Comparison of ENCODE assay signal across 25 cellular contexts in genomic region chr4:76981649-76982048, GRCh38. TPM values are rescaled to one million over a fixed set of nuclear protein-coding genes. Genes with fewer than 3 reads are reported as not detected.
DNase-seq lines count a peak whose midpoint lies in the region; ATAC-seq and TF ChIP-seq lines count a peak whose summit lies in the region.
"Had no signal": no experiment of that assay in that cellular context is flagged by ENCODE, and none has a peak within 500 bp of the region (broad histone marks: within the 10 kb centered on the region; RNA-seq: fewer than 3 reads in every experiment).

No MANE protein-coding gene starts in this region.

- H3K4me1 ChIP-seq in CD4-positive, alpha-beta memory T cell (ENCODE audit: insufficient read depth, low read length) = peaks cover 75% of the 10 kb centered on the region
- H3K4me1 ChIP-seq in fibroblast of lung (ENCODE audit: control insufficient read depth, extremely low read depth, insufficient read depth, low read length) = peaks cover 44% of the 10 kb centered on the region
- H3K4me1 ChIP-seq in neuronal stem cell (ENCODE audit: control insufficient read depth in 2 of 2, insufficient read depth in 1 of 2, low read depth in 1 of 2, low read length in 2 of 2) = peaks cover 26 to 27% of the 10 kb centered on the region in 2 donors

- intact Hi-C loops in CD4-positive, alpha-beta memory T cell (cut with micrococcal nuclease) = loop anchor here (10.0 kb wide), 1 partner anchor 1467 kb away; the partner anchor contains the start of genes RCHY1 and THAP6

- H4K8ac ChIP-seq in neuronal stem cell (ENCODE audit: low read depth, low read length) = no peak overlapping the region

- no peak overlapping the region for H2BK15ac ChIP-seq in neuronal stem cell (ENCODE audit: low read length)

- peaks cover 0 to 4% of the 10 kb centered on the region in 2 donors for H3K36me3 Mint-ChIP-seq in CD4-positive, alpha-beta memory T cell
- H3K36me3 Mint-ChIP-seq in T-helper 17 cell (ENCODE audit: low read depth) (peaks cover 2% of the 10 kb centered on the region), nephron progenitor cell (ENCODE audit: low read depth) (peaks cover 52% of the 10 kb centered on the region)

- peak overlapping the region in 6 of 7 donors; percentile 7 to 61 (median 48) for H3K27ac Mint-ChIP-seq in CD4-positive, alpha-beta memory T cell
- peak overlapping the region; percentile 51 for H3K27ac Mint-ChIP-seq in T-helper 17 cell
- peak overlapping the region; percentile 94 for H3K27ac Mint-ChIP-seq in nephron progenitor cell
- H3K27ac Mint-ChIP-seq: dendritic cell treated with granulocyte-macrophage colony-stimulating factor and Interleukin-4, amounts not matched to agents 40 ng/mL and 50 ng/mL, for 4 days had no signal

- ATAC-seq in T-helper 17 cell (no peak), HG03442 (IDR thresholded peaks at IDR 0.05; ENCODE audit: unreplicated experiment) (no peak)
- ATAC-seq: body of pancreas, HepG2, sciatic nerve had no signal

- H2AFZ ChIP-seq in fibroblast of lung (ENCODE audit: low read length) (no peak overlapping the region), neuronal stem cell (ENCODE audit: low read length) (no peak overlapping the region)

- WGBS in neuronal stem cell (ENCODE audit: extremely low coverage in 2 of 2, insufficient read length in 2 of 2, insufficient replicate concordance in 1 of 2), 2 donors = no CpG with 5 or more reads among the region's 3 CpGs

- H3K18ac ChIP-seq in neuronal stem cell (ENCODE audit: low read length) = no peak overlapping the region

- H3K14ac ChIP-seq in neuronal stem cell (ENCODE audit: low read length) = no peak overlapping the region

- H4K20me1 ChIP-seq in fibroblast of lung (ENCODE audit: control insufficient read depth, extremely low read depth, insufficient read depth, low read length) = no peaks in the 10 kb centered on the region

- H3K9ac ChIP-seq in fibroblast of lung (ENCODE audit: insufficient read depth, low read length) (no peak overlapping the region), neuronal stem cell (ENCODE audit: low read depth, low read length, poor library complexity) (no peak overlapping the region)

- H3K9me3 Mint-ChIP-seq in CD4-positive, alpha-beta memory T cell = peaks cover 0 to 2% (median 0%) of the 10 kb centered on the region in 8 donors
- H3K9me3 Mint-ChIP-seq in nephron progenitor cell = no peaks in the 10 kb centered on the region

- H3K4me3 Mint-ChIP-seq in CD4-positive, alpha-beta memory T cell = peak overlapping the region in 7 of 8 donors; percentile 10 to 88 (median 74)
- H3K4me3 Mint-ChIP-seq in T-helper 17 cell = peak overlapping the region; percentile 45
- no peak overlapping the region for H3K4me3 Mint-ChIP-seq in nephron progenitor cell
- H3K4me3 Mint-ChIP-seq: dendritic cell treated with granulocyte-macrophage colony-stimulating factor and Interleukin-4, amounts not matched to agents 40 ng/mL and 50 ng/mL, for 4 days had no signal

- no peak overlapping the region for H2BK5ac ChIP-seq in neuronal stem cell (ENCODE audit: low read length)

- no peak overlapping the region for H2BK120ac ChIP-seq in neuronal stem cell (ENCODE audit: low read depth, low read length)

- H4K91ac ChIP-seq in neuronal stem cell (ENCODE audit: low read depth, low read length, poor library complexity) = no peak overlapping the region

- peaks cover 84% of the 10 kb centered on the region for H3K79me2 ChIP-seq in fibroblast of lung (ENCODE audit: control insufficient read depth, insufficient read depth, low read length)

- no peaks in the 10 kb centered on the region for H3K36me3 ChIP-seq in CD4-positive, alpha-beta memory T cell (ENCODE audit: insufficient read depth, low read length)
- H3K36me3 ChIP-seq in fibroblast of lung (ENCODE audit: control insufficient read depth, insufficient read depth, low read length) = no peaks in the 10 kb centered on the region
- peaks cover 0 to 6% of the 10 kb centered on the region in 2 donors for H3K36me3 ChIP-seq in neuronal stem cell (replicated peaks in 1 of 2; ENCODE audit: control insufficient read depth in 2 of 2, insufficient read depth in 2 of 2, low read length in 2 of 2)
- H3K36me3 ChIP-seq: left ventricle myocardium inferior, MG63, ovary, tibial nerve had no signal

- no peak overlapping the region for H3K4ac ChIP-seq in neuronal stem cell (ENCODE audit: low read length)

- peaks cover 67 to 97% (median 80%) of the 10 kb centered on the region in 4 donors for H3K4me1 Mint-ChIP-seq in CD4-positive, alpha-beta memory T cell
- H3K4me1 Mint-ChIP-seq in T-helper 17 cell (peaks cover 64% of the 10 kb centered on the region), nephron progenitor cell (peaks cover 94% of the 10 kb centered on the region)

- no peak for DNase-seq in CD4-positive, alpha-beta memory T cell
- DNase-seq in T-helper 17 cell = no peak
- DNase-seq in fibroblast of lung (ENCODE audit: low read depth in 2 of 2) = peak in 1 of 2 donors; percentile 80
- no peak for DNase-seq in nephron progenitor cell
- DNase-seq in nucleus accumbens (lab: John Stamatoyannopoulos, UW) = no peak
- DNase-seq in neuronal stem cell (ENCODE audit: low spot score) = no peak
- no peak for DNase-seq in globus pallidus (ENCODE audit: low spot score)
- DNase-seq: activated CD4-positive, alpha-beta T cell treated with anti-CD3 and anti-CD28 coated beads, Interleukin-2, amount 50 U/mL, for 4 hours; activated naive CD4-positive, alpha-beta T cell treated with anti-CD3 and anti-CD28 coated beads, Interleukin-2, amount 50 U/mL, for 16 hours; activated T-cell treated with anti-CD3 and anti-CD28 coated beads, Interleukin-2, amount 50 U/mL, for 1 hour; body of pancreas; DMS79 treated with DMSO at 0.1 percent for 48 hours; left ventricle myocardium inferior; MG63; NCI-H1436 treated with DMSO at 0.1 percent for 48 hours; NCI-H2171; NCI-H526 treated with DMSO at 0.1 percent for 48 hours; ovary; stimulated activated naive CD4-positive, alpha-beta T cell had no signal

- CTCF ChIA-PET in CD4-positive, alpha-beta memory T cell (lab: Charles Lee; ENCODE audit: partially characterized antibody) = interaction anchor here (1.1 to 1.2 kb wide), 2 partner anchors 17 to 22 kb away, joined by 3 to 4 read pairs; no protein-coding TSS in a partner anchor

- H3K4me2 ChIP-seq in fibroblast of lung (ENCODE audit: extremely low read depth, insufficient read depth, low read length) (peak overlapping the region; percentile 54), neuronal stem cell (ENCODE audit: insufficient read depth, low read length, poor library complexity, severe bottlenecking) (no peak overlapping the region)

- POLR2A ChIA-PET in CD4-positive, alpha-beta memory T cell (lab: Charles Lee; ENCODE audit: partially characterized antibody) = interaction anchor here (0.9 kb wide), 1 partner anchor 31 kb away, joined by 3 read pairs; no protein-coding TSS in a partner anchor

- no peaks in the 10 kb centered on the region for H3K27me3 Mint-ChIP-seq in CD4-positive, alpha-beta memory T cell
- H3K27me3 Mint-ChIP-seq in T-helper 17 cell = no peaks in the 10 kb centered on the region
- no peaks in the 10 kb centered on the region for H3K27me3 Mint-ChIP-seq in nephron progenitor cell (ENCODE audit: low read depth, poor library complexity)
- H3K27me3 Mint-ChIP-seq: dendritic cell treated with granulocyte-macrophage colony-stimulating factor and Interleukin-4, amounts not matched to agents 40 ng/mL and 50 ng/mL, for 4 days had no signal

- H3K9me3 ChIP-seq in CD4-positive, alpha-beta memory T cell (ENCODE audit: control insufficient read depth in 1 of 2, low read length in 2 of 2) = no peaks in the 10 kb centered on the region
- H3K9me3 ChIP-seq in T-helper 17 cell (ENCODE audit: control insufficient read depth, low read length, poor library complexity, severe bottlenecking) (no peaks in the 10 kb centered on the region), fibroblast of lung (ENCODE audit: control insufficient read depth, insufficient read depth, low read depth, low read length) (no peaks in the 10 kb centered on the region), neuronal stem cell (replicated peaks in 1 of 2; ENCODE audit: control insufficient read depth in 2 of 2, insufficient read depth in 1 of 2, low read depth in 1 of 2, low read length in 2 of 2) (no peaks in the 10 kb centered on the region)
- H3K9me3 ChIP-seq: body of pancreas, left ventricle myocardium inferior, MG63, ovary, tibial nerve had no signal

- H3K4me3 ChIP-seq in CD4-positive, alpha-beta memory T cell (ENCODE audit: low read length in 2 of 2) = no peak overlapping the region
- no peak overlapping the region for H3K4me3 ChIP-seq in fibroblast of lung (replicated peaks in 1 of 4; ENCODE audit: control extremely low read depth in 1 of 4, insufficient read depth in 1 of 4, low read depth in 3 of 4, low read length in 4 of 4)
- H3K4me3 ChIP-seq in neuronal stem cell (ENCODE audit: low read length in 2 of 2) = no peak overlapping the region
- H3K4me3 ChIP-seq: body of pancreas, left ventricle myocardium inferior, MG63, ovary, tibial nerve had no signal

- H2AK5ac ChIP-seq in neuronal stem cell (ENCODE audit: low read depth, low read length) = no peak overlapping the region

- no peaks in the 10 kb centered on the region for H3K27me3 ChIP-seq in CD4-positive, alpha-beta memory T cell (ENCODE audit: insufficient read depth, low read length)
- H3K27me3 ChIP-seq in fibroblast of lung (ENCODE audit: control insufficient read depth, insufficient read depth, low read length) (no peaks in the 10 kb centered on the region), neuronal stem cell (ENCODE audit: control insufficient read depth in 3 of 3, insufficient read depth in 3 of 3, low read depth in 1 of 3, low read length in 3 of 3) (no peaks in the 10 kb centered on the region)
- H3K27me3 ChIP-seq: body of pancreas, MG63, ovary, tibial nerve had no signal

- no peak overlapping the region for H3K27ac ChIP-seq in CD4-positive, alpha-beta memory T cell (ENCODE audit: low read depth, low read length)
- peak overlapping the region; percentile 46 for H3K27ac ChIP-seq in fibroblast of lung (ENCODE audit: insufficient read depth, low read length)
- no peak overlapping the region for H3K27ac ChIP-seq in neuronal stem cell (replicated peaks; ENCODE audit: low read length)
- H3K27ac ChIP-seq: body of pancreas, left ventricle myocardium inferior, ovary, VCaP had no signal

- peaks cover 7% of the 10 kb centered on the region for H3K79me1 ChIP-seq in neuronal stem cell (ENCODE audit: low read depth, low read length)

- H3K23ac ChIP-seq in neuronal stem cell (ENCODE audit: low read depth, low read length, poor library complexity) = no peak overlapping the region

- TF ChIP-seq CTCF in fibroblast of lung (conservative IDR thresholded peaks at IDR 0.05 in 1 of 2, IDR thresholded peaks at IDR 0.05 in 1 of 2; ENCODE audit: low read depth in 1 of 2, low read length in 2 of 2) = no peak
- TF ChIP-seq CTCF in nephron progenitor cell (IDR thresholded peaks at IDR 0.05) = no peak

- no peak overlapping the region for H2BK12ac ChIP-seq in neuronal stem cell (ENCODE audit: low read length)

RNA-seq across cellular contexts. Expression of gene SEPTIN11, which starts 32.1 kb away (rescaled TPM):
- total RNA-seq in CD4-positive, alpha-beta memory T cell = 10 to 100 TPM; 25.2 to 30.2 TPM
- polyA plus RNA-seq in CD4-positive, alpha-beta memory T cell = 10 to 100 TPM; 21.9 to 31.3 TPM
- 10 to 100 TPM; 21.4 to 40.3 TPM for total RNA-seq in T-helper 17 cell
- total RNA-seq in fibroblast of lung = 293 and 688 TPM in 2 replicates
- polyA plus RNA-seq in fibroblast of lung = 521 and 1,286 TPM in 2 replicates
- polyA plus RNA-seq in fibroblast of lung (2012) = 255 and 662 TPM in 2 replicates
- polyA minus RNA-seq in fibroblast of lung (ENCODE audit: low replicate concordance) = 89.2 and 208 TPM in 2 replicates
- 204 TPM for polyA plus RNA-seq in neuronal stem cell (2013, experiment 1 of 2)
- 218 TPM for polyA plus RNA-seq in neuronal stem cell (2013, experiment 2 of 2)
